Comparison of ENCODE assay signal across 8 cellular contexts in the genomic region with DNA sequence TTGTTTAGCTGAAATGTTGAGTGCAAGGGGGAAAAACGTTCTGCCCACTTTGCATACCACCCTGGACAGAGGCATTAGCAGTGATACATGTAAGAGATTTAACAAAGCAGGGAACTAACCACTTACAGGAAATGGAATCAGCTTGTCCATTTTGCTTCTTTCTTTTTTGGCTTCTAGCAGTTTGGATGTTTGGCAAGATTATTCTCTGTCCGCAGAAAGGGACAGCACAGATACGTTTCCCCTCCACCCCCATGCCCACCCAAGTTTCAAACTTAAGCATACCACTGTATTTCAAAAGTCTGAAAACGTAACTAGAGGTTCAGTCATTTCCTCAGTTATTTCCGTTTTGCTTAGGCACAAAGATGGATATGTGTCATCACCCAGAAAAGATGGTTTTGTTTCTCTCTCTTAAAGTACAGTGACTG.
DNase-seq lines count a peak whose midpoint lies in the region; ATAC-seq and TF ChIP-seq lines count a peak whose summit lies in the region.

No MANE protein-coding gene starts in this region.

- no peak for TF ChIP-seq POLR2A in gastroesophageal sphincter (IDR thresholded peaks at IDR 0.05)

- no peak overlapping the region for H3K27ac ChIP-seq in gastroesophageal sphincter

- H3K9me3 ChIP-seq in gastroesophageal sphincter = no peaks in the 10 kb centered on the region

- 67 to 68% methylated on average over 4 to 5 of the region's 5 CpGs for WGBS in gastroesophageal sphincter (ENCODE audit: low coverage in 1 of 2), 2 donors

- H3K4me3 ChIP-seq in Jurkat, Clone E6-1 (ENCODE audit: low read length) = no peak overlapping the region
- no peak overlapping the region for H3K4me3 ChIP-seq in fibroblast of mammary gland (ENCODE audit: control insufficient read depth, low read depth, low read length)
- no peak overlapping the region for H3K4me3 ChIP-seq in gastroesophageal sphincter

- ATAC-seq in GM18517 (IDR thresholded peaks at IDR 0.05; ENCODE audit: unreplicated experiment) = peak; percentile 87
- peak; percentile 79 for ATAC-seq in GM21723 (IDR thresholded peaks at IDR 0.05; ENCODE audit: unreplicated experiment)
- ATAC-seq in gastroesophageal sphincter = no peak

- peaks cover 4 to 23% (median 10%) of the 10 kb centered on the region in 3 donors for H3K4me1 ChIP-seq in gastroesophageal sphincter

- TF ChIP-seq CTCF in fibroblast of mammary gland (conservative IDR thresholded peaks at IDR 0.05; ENCODE audit: control insufficient read depth, insufficient read depth, low read depth, low read length) (no peak), gastroesophageal sphincter (IDR thresholded peaks at IDR 0.05) (no peak)

- peak; percentile 14 for DNase-seq in Jurkat, Clone E6-1 (ENCODE audit: low read depth, low spot score)
- DNase-seq in fibroblast of mammary gland (ENCODE audit: low read depth) = peak; percentile 61
- DNase-seq in occipital lobe (lab: John Stamatoyannopoulos, UW) = no peak
- no peak for DNase-seq in NCI-H1105 (lab: John Stamatoyannopoulos, UW)
- no peak for DNase-seq in globus pallidus (ENCODE audit: low spot score)

- TF ChIP-seq EP300 in gastroesophageal sphincter (IDR thresholded peaks at IDR 0.05) = no peak

- no peaks in the 10 kb centered on the region for H3K27me3 ChIP-seq in gastroesophageal sphincter

- peaks cover 0 to 36% of the 10 kb centered on the region in 2 donors for H3K36me3 ChIP-seq in gastroesophageal sphincter

Comparison
In these comparisons a context has a peak if more than half of its experiments do, and no peak if none do; other contexts are left out.
1. DNase-seq: peak in Jurkat, Clone E6-1 (single experiment) and fibroblast of mammary gland (single experiment); none in occipital lobe (single experiment), NCI-H1105 (single experiment) and globus pallidus (single experiment).